ENCODE assay signal across 21 cellular contexts in the genomic region with DNA sequence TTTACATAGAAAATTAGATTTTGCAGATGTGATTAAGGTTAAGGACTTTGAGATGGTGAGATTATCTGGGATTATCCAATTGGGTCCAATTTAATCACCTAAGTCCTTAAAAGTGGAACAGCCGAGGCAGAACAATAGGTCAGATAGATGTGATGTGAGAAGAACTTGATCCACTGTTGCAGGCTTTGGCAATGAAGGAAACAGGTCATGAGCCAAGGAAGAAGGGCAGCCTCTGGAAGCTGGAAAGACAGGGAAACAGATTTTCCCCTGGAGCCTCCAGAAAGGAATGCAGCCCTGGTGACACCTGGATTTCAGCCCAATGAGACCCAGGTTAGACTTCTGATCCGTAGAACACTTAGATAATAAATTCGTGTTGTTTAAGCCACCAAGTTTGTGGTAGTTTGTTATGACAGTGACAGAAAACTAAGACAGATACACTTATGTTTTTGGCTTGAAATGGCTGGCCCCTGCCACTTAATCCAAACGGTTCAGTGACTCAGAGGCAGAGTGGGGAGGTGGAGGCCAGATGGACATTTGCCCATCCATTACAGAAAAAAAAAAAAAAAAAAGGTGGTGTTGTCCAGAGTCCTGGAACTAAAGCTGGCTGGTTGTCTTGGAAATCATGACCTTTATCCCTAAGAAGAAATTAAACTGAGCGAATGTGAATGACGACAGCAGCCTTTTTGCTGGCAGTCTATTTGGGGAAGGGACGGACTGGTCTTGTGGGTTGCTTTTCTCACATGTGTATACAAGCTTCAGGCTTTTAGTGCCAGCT.
DNase-seq lines count a peak whose midpoint lies in the region; ATAC-seq and TF ChIP-seq lines count a peak whose summit lies in the region.
"Had no signal": no experiment of that assay in that cellular context is flagged by ENCODE, and none has a peak within 500 bp of the region (broad histone marks: within the 10 kb centered on the region; RNA-seq: fewer than 3 reads in every experiment).

No MANE protein-coding gene starts in this region.

- ATAC-seq in activated naive CD8-positive, alpha-beta T cell treated with anti-CD3 and anti-CD28 coated beads, Interleukin-2, amount 50 U/mL, for 24 hours, result no peak

- H3K9me3 ChIP-seq in esophagus muscularis mucosa, result no peaks in the 10 kb centered on the region
- H3K9me3 ChIP-seq: HAP-1, ovary, sigmoid colon, uterus had no signal

- H3K27me3 ChIP-seq in esophagus muscularis mucosa, result no peaks in the 10 kb centered on the region
- H3K27me3 ChIP-seq: ovary, sigmoid colon, uterus had no signal

- H3K27ac ChIP-seq in esophagus muscularis mucosa (replicated peaks in 1 of 4), result peak overlapping the region in 3 of 4 donors; percentile 25 to 37 (median 35)
- H3K27ac ChIP-seq in substantia nigra (ENCODE audit: low read depth, low read length, poor library complexity, severe bottlenecking), result peak overlapping the region; percentile 97
- H3K27ac ChIP-seq: HL-60, ovary had no signal

- TF ChIP-seq EP300 in esophagus muscularis mucosa (IDR thresholded peaks at IDR 0.05), result no peak

- no peak overlapping the region for H3K27ac Mint-ChIP-seq in activated naive CD8-positive, alpha-beta T cell treated with anti-CD3 and anti-CD28 coated beads, Interleukin-2, amount 50 U/mL, for 24 hours
- H3K27ac Mint-ChIP-seq: activated naive CD8-positive, alpha-beta T cell treated with anti-CD3 and anti-CD28 coated beads, Interleukin-2, amount 10 ng/mL, durations not matched to agents 7 days and 5 days; activated T-helper 2 cell treated with anti-CD3 and anti-CD28 coated beads, Interferon-gamma antibody, Interleukin-2, Interleukin-4, amounts not matched to agents 10 μg/mL and 5 μg/mL and 100 μg/mL, durations not matched to agents 14 hours and 24 hours and 36 hours; CD4-positive, alpha-beta memory T cell; naive B cell had no signal

- H3K27me3 Mint-ChIP-seq in activated naive CD8-positive, alpha-beta T cell treated with anti-CD3 and anti-CD28 coated beads, Interleukin-2, amount 50 U/mL, for 24 hours, result no peaks in the 10 kb centered on the region

- no peak overlapping the region for H3K4me3 Mint-ChIP-seq in activated naive CD8-positive, alpha-beta T cell treated with anti-CD3 and anti-CD28 coated beads, Interleukin-2, amount 50 U/mL, for 24 hours
- H3K4me3 Mint-ChIP-seq: activated naive CD8-positive, alpha-beta T cell treated with anti-CD3 and anti-CD28 coated beads, Interleukin-2, amount 10 ng/mL, durations not matched to agents 7 days and 5 days; CD4-positive, alpha-beta memory T cell; naive B cell had no signal

- no peak for TF ChIP-seq POLR2A in esophagus muscularis mucosa (IDR thresholded peaks at IDR 0.05; ENCODE audit: low read depth)

- H3K9me3 Mint-ChIP-seq in activated naive CD8-positive, alpha-beta T cell treated with anti-CD3 and anti-CD28 coated beads, Interleukin-2, amount 50 U/mL, for 24 hours, result no peaks in the 10 kb centered on the region
- H3K9me3 Mint-ChIP-seq: activated naive CD8-positive, alpha-beta T cell treated with anti-CD3 and anti-CD28 coated beads, Interleukin-2, amount 10 ng/mL, durations not matched to agents 7 days and 5 days; activated T-helper 2 cell treated with anti-CD3 and anti-CD28 coated beads, Interferon-gamma antibody, Interleukin-2, Interleukin-4, amounts not matched to agents 10 μg/mL and 5 μg/mL and 100 μg/mL, durations not matched to agents 14 hours and 24 hours and 36 hours; CD4-positive, alpha-beta memory T cell had no signal

- no peaks in the 10 kb centered on the region for H3K4me1 Mint-ChIP-seq in activated naive CD8-positive, alpha-beta T cell treated with anti-CD3 and anti-CD28 coated beads, Interleukin-2, amount 50 U/mL, for 24 hours
- H3K4me1 Mint-ChIP-seq: CD4-positive, alpha-beta memory T cell had no signal

- no peaks in the 10 kb centered on the region for H3K36me3 Mint-ChIP-seq in activated naive CD8-positive, alpha-beta T cell treated with anti-CD3 and anti-CD28 coated beads, Interleukin-2, amount 50 U/mL, for 24 hours (ENCODE audit: low read depth)
- H3K36me3 Mint-ChIP-seq: activated naive CD8-positive, alpha-beta T cell treated with anti-CD3 and anti-CD28 coated beads, Interleukin-2, amount 10 ng/mL, durations not matched to agents 7 days and 5 days; CD4-positive, alpha-beta memory T cell; naive B cell had no signal

- 66% methylated on average over 7 of the region's 7 CpGs for WGBS in esophagus muscularis mucosa

- no peak overlapping the region for H3K4me3 ChIP-seq in esophagus muscularis mucosa
- H3K4me3 ChIP-seq: HAP-1, lung, ovary, sigmoid colon, uterus had no signal

- DNase-seq in M059J (ENCODE audit: low read depth) (peak; percentile 30), esophagus muscularis mucosa (ENCODE audit: extremely low spot score) (no peak), kidney tubule cell (ENCODE audit: low spot score) (peak; percentile 15), substantia nigra (lab: John Stamatoyannopoulos, UW) (peak in 11 of 49 donors; percentile 6 to 65 (median 42)), SW 1271 (lab: John Stamatoyannopoulos, UW) (no peak), HT-29 (ENCODE audit: low spot score) (no peak), NCI-H2196 treated with DMSO at 0.1 percent for 48 hours (lab: John Stamatoyannopoulos, UW; ENCODE audit: unreplicated experiment) (no peak)
- DNase-seq in activated naive CD8-positive, alpha-beta T cell treated with anti-CD3 and anti-CD28 coated beads, Interleukin-2, amount 50 U/mL, for 24 hours, result no peak
- DNase-seq: activated CD4-positive, alpha-beta T cell treated with anti-CD3 and anti-CD28 coated beads for 48 hours; activated naive CD8-positive, alpha-beta T cell treated with anti-CD3 and anti-CD28 coated beads, Interleukin-2, amount 10 ng/mL, durations not matched to agents 7 days and 5 days; CD4-positive, alpha-beta memory T cell; naive B cell; NCI-H187 treated with DMSO at 0.1 percent for 48 hours; ovary; sigmoid colon; stimulated activated naive CD4-positive, alpha-beta T cell; uterus had no signal

- intact Hi-C loops in esophagus muscularis mucosa (cut with DNase I), result no loop called here

- no peak for TF ChIP-seq CTCF in esophagus muscularis mucosa (IDR thresholded peaks at IDR 0.05)

- H3K36me3 ChIP-seq in esophagus muscularis mucosa, result no peaks in the 10 kb centered on the region
- H3K36me3 ChIP-seq: HAP-1, ovary, sigmoid colon, uterus had no signal

- no peaks in the 10 kb centered on the region for H3K4me1 ChIP-seq in esophagus muscularis mucosa
- H3K4me1 ChIP-seq: HAP-1, sigmoid colon, uterus had no signal

Comparison
In these comparisons a context has a peak if more than half of its experiments do, and no peak if none do; other contexts are left out.
1. DNase-seq: peak in M059J (single experiment) and kidney tubule cell (single experiment); none in esophagus muscularis mucosa (single experiment), SW 1271 (0 of 2), activated naive CD8-positive, alpha-beta T cell treated with anti-CD3 and anti-CD28 coated beads, Interleukin-2, amount 50 U/mL, for 24 hours (single experiment), HT-29 (single experiment) and NCI-H2196 treated with DMSO at 0.1 percent for 48 hours (single experiment).